ENCODE assay signal across 8 cellular contexts in the genomic region with DNA sequence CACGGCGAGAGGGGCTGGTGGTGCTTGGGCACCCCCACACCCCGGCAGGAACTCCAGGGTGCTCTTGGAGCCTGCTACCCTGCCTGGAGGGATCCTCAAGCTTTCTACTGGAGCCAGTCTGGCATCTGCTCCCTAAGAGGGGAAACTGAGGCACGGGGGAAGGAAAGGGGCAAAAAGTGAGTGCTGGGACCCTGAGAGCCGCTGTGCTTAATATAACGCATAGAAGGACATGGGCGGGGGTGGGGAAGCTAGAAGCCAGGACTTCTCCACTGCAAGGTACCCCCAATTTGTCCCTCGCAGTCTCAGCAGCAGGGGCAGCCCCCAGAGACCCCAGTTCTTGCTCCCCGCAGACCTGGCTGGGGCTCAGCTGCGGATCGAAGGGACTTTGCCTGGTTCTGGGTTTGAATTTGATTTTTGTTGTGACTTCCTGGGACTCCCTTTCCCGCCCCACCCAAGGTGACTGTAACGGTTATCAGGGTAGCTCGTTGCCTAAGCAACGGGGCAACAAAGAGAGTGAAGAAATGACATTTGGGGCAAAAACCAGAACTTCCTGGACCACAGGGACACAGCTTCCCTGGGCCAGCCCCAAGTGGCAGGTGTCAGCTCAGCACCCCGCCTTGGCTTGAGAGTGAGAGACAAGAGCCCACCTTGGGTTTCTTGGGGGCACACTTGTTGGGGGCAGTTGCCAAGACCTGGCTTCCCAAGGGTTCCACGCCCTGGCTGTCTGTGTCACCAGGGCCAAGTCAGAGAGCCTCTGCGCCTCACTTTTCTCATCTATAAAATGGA. TPM values are rescaled to one million over a fixed set of nuclear protein-coding genes. Genes with fewer than 3 reads are reported as not detected.
DNase-seq lines count a peak whose midpoint lies in the region; ATAC-seq and TF ChIP-seq lines count a peak whose summit lies in the region.

No MANE protein-coding gene starts in this region.

- DNase-seq in GM12864 (ENCODE audit: low read depth), result no peak
- no peak for DNase-seq in Panc1 (ENCODE audit: low read depth, low spot score)
- peak; percentile 72 for DNase-seq in activated naive CD4-positive, alpha-beta T cell treated with Interleukin-2 at 50 U/mL for 16 hours
- peak; percentile 81 for DNase-seq in right atrium auricular region (ENCODE audit: low spot score)
- peak; percentile 89 for DNase-seq in spleen
- no peak for DNase-seq in endothelial cell (ENCODE audit: low spot score)

- 10 to 15% (median 11%) methylated on average over 16 to 18 of the region's 18 CpGs for WGBS in spleen, 5 donors

- peak overlapping the region; percentile 91 for H3K27ac ChIP-seq in Panc1 (ENCODE audit: low read length)
- H3K27ac ChIP-seq in right atrium auricular region, result peak overlapping the region; percentile 84 to 93
- H3K27ac ChIP-seq in spleen, result peak overlapping the region; percentile 88 to 98 (median 92)

- TF ChIP-seq CTCF in GM12864 (IDR thresholded peaks at IDR 0.05; ENCODE audit: low read depth, low read length, missing control alignments) (peak; percentile 34), Panc1 (IDR thresholded peaks at IDR 0.05) (no peak), right atrium auricular region (IDR thresholded peaks at IDR 0.05) (no peak), spleen (IDR thresholded peaks at IDR 0.05 in 8 of 11, conservative IDR thresholded peaks at IDR 0.05 in 3 of 11) (peak in 5 of 11 experiments; percentile 21 to 46 (median 33)), endothelial cell (IDR thresholded peaks at IDR 0.05; ENCODE audit: unreplicated experiment) (no peak)

- H3K36me3 ChIP-seq in Panc1 (ENCODE audit: control insufficient read depth, insufficient read depth, low read length), result no peaks in the 10 kb centered on the region; the same call in 1 of the 2 replicates
- H3K36me3 ChIP-seq in right atrium auricular region, result no peaks in the 10 kb centered on the region
- H3K36me3 ChIP-seq in spleen, result peaks cover 0 to 14% (median 4%) of the 10 kb centered on the region in 6 donors

- H3K4me1 Mint-ChIP-seq in endothelial cell (ENCODE audit: unreplicated experiment), result peaks cover 19% of the 10 kb centered on the region

- H3K27me3 Mint-ChIP-seq in endothelial cell (ENCODE audit: unreplicated experiment), result no peaks in the 10 kb centered on the region

- in situ Hi-C loops in Panc1 (cut with HindIII; ENCODE audit: low pct_unique_long_range_greater_than_20kb, low sequenced_read_pairs), result no loop called here

- TSS peak; percentile 98 for BruUV-seq in Panc1 (replicated peaks; lab: Mats Ljungman, UMichigan)

- no peaks in the 10 kb centered on the region for H3K27me3 ChIP-seq in Panc1 (ENCODE audit: control insufficient read depth, insufficient read depth, low read length)
- H3K27me3 ChIP-seq in right atrium auricular region, result no peaks in the 10 kb centered on the region
- H3K27me3 ChIP-seq in spleen (replicated peaks in 1 of 7), result no peaks in the 10 kb centered on the region

- no peak for ATAC-seq in Panc1
- ATAC-seq in HG02623 (IDR thresholded peaks at IDR 0.05; ENCODE audit: unreplicated experiment), result no peak
- ATAC-seq in GM18907 (IDR thresholded peaks at IDR 0.05; ENCODE audit: unreplicated experiment), result no peak

- H3K27ac Mint-ChIP-seq in endothelial cell (ENCODE audit: unreplicated experiment), result no peak overlapping the region

- CTCF ChIA-PET in Panc1 (lab: Charles Lee), result interaction anchor here (0.6 kb wide), 2 partner anchors 23 to 34 kb away, joined by 5 to 12 read pairs; no protein-coding TSS in a partner anchor

- H3K9me3 Mint-ChIP-seq in endothelial cell (ENCODE audit: unreplicated experiment), result no peaks in the 10 kb centered on the region

- POLR2A ChIA-PET in Panc1 (lab: Charles Lee), result interaction anchor here (0.5 to 0.9 kb wide), 6 partner anchors 17 to 633 kb away, joined by 4 to 7 read pairs (median 5); no protein-coding TSS in a partner anchor

- H3K4me3 ChIP-seq in GM12864 (ENCODE audit: low read depth, low read length) (peak overlapping the region; percentile 85), Panc1 (ENCODE audit: low read depth in 2 of 2, low read length in 2 of 2) (peak overlapping the region; percentile 71 to 90), right atrium auricular region (peak overlapping the region; percentile 55 to 61), spleen (peak overlapping the region; percentile 69 to 91 (median 82))

- TF ChIP-seq POLR2A in spleen (IDR thresholded peaks at IDR 0.05), result peak in 2 of 3 donors; percentile 37 to 41

- H3K4me1 ChIP-seq in Panc1 (ENCODE audit: control insufficient read depth, insufficient read depth, low read length), result peaks cover 17% of the 10 kb centered on the region
- H3K4me1 ChIP-seq in right atrium auricular region, result peaks cover 0 to 63% of the 10 kb centered on the region in 2 donors
- peaks cover 24 to 94% (median 71%) of the 10 kb centered on the region in 6 donors for H3K4me1 ChIP-seq in spleen

- peaks cover 3% of the 10 kb centered on the region for H3K36me3 Mint-ChIP-seq in endothelial cell (ENCODE audit: low read depth, unreplicated experiment)

- no peaks in the 10 kb centered on the region for H3K9me3 ChIP-seq in Panc1 (ENCODE audit: control insufficient read depth, insufficient read depth, low read depth, low read length)
- H3K9me3 ChIP-seq in right atrium auricular region, result no peaks in the 10 kb centered on the region
- H3K9me3 ChIP-seq in spleen, result no peaks in the 10 kb centered on the region

- no peak overlapping the region for H3K4me3 Mint-ChIP-seq in endothelial cell (ENCODE audit: unreplicated experiment)

- intact Hi-C loops in Panc1 (cut with micrococcal nuclease; ENCODE audit: unreplicated experiment), result no loop called here
- intact Hi-C loops in spleen (cut with DNase I; ENCODE audit: low total_unique reads), result no loop called here

RNA-seq across cellular contexts. Expression of gene ADGRE5, which starts 0.6 kb away (rescaled TPM):
- 109 TPM for total RNA-seq in Panc1 (2021; ENCODE audit: unreplicated experiment)
- polyA plus RNA-seq in Panc1 (2012; ENCODE audit: insufficient read length), result 128 TPM
- total RNA-seq in right atrium auricular region, result 10 to 100 TPM; 33.9 to 37.3 TPM
- 100 to 1,000 TPM; 190 to 455 (median 280) TPM for total RNA-seq in spleen
- polyA plus RNA-seq in spleen, result 10 to 100 TPM; 42.8 to 87.8 (median 55.7) TPM
- total RNA-seq in endothelial cell (ENCODE audit: unreplicated experiment), result 12.8 TPM

RNA-seq across cellular contexts. Expression of gene DDX39A, which starts 37.3 kb away (rescaled TPM):
- total RNA-seq in Panc1 (2021; ENCODE audit: unreplicated experiment) (117 TPM), right atrium auricular region (10 to 100 TPM; 25.5 to 29.8 TPM), spleen (100 to 1,000 TPM in 6 of 7 donors, 10 to 100 TPM in 1; 81.8 to 155 (median 124) TPM), endothelial cell (ENCODE audit: unreplicated experiment) (81.1 TPM)
- 96.9 TPM for polyA plus RNA-seq in Panc1 (2012; ENCODE audit: insufficient read length)
- polyA plus RNA-seq in spleen, result 100 to 1,000 TPM; 176 to 267 (median 248) TPM

RNA-seq across cellular contexts. Expression of gene PKN1, which starts 51.2 kb away (rescaled TPM):
- total RNA-seq in Panc1 (2021; ENCODE audit: unreplicated experiment), result 205 TPM
- polyA plus RNA-seq in Panc1 (2012; ENCODE audit: insufficient read length), result 226 TPM
- 100 to 1,000 TPM in 1 of 2 donors, 10 to 100 TPM in 1; 87.2 to 111 TPM for total RNA-seq in right atrium auricular region
- total RNA-seq in spleen, result 100 to 1,000 TPM; 138 to 213 (median 175) TPM
- 100 to 1,000 TPM in 2 of 3 donors, 10 to 100 TPM in 1; 93.3 to 186 (median 113) TPM for polyA plus RNA-seq in spleen
- 207 TPM for total RNA-seq in endothelial cell (ENCODE audit: unreplicated experiment)

Comparison
In these comparisons a context has a peak if more than half of its experiments do, and no peak if none do; other contexts are left out.
1. DNase-seq: peak in activated naive CD4-positive, alpha-beta T cell treated with Interleukin-2 at 50 U/mL for 16 hours (single experiment), right atrium auricular region (single experiment) and spleen (single experiment); none in GM12864 (single experiment), Panc1 (single experiment) and endothelial cell (single experiment).
2. Peak in every context shown above with its lines, with median percentiles within 50 percentile points of each other: H3K4me3 ChIP-seq and H3K27ac ChIP-seq.